Comparison of ENCODE assay signal across 8 cellular contexts in the genomic region with DNA sequence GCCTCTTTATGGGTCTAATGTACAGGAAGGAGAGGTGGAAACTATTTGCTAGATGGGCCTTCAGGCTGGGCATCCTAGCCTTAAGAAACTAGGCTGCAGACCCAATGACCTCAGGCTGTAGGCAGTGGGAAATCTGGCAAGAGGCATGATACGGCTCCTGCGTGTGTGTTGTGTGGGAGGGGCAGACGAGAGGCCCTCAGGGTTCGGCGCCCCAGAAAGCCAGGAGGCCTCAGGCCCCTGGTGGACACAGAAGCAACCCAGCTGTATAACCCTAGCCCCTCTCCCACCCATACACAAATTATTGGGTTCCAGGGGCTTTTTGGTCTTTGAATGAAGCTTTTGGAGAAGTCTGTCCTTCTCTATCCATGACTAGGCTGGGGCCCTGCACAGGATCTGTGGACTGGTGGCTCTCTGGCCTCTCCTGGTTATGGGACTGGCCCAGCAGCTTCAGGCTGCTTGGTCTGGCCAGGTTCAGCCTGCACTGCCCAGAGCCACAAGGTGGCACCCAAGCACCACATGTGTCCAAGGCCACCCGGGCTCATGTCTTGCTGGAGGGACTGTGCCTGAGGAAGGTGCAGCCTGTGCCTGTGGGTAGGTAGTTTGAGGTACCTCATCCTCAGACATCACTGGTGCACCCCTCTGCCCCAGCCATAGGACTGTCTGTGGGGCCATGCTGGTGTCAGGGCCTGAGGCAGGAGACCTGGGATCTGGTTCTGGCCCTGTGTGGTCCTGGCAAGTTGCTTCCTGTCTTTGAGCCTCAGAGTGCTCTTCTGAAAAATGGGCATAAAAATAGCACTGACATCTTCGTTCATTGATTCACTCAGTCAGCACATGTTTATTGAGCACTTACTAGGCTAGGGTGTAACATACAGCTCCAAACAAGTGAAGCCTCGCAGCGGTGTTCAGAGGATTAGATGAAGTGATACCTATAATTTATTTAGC.
DNase-seq lines count a peak whose midpoint lies in the region; ATAC-seq and TF ChIP-seq lines count a peak whose summit lies in the region.

No MANE protein-coding gene starts in this region.

- no peaks in the 10 kb centered on the region for H3K9me3 Mint-ChIP-seq in endothelial cell (ENCODE audit: unreplicated experiment)

- H3K27me3 Mint-ChIP-seq in endothelial cell (ENCODE audit: unreplicated experiment) = peaks cover 4% of the 10 kb centered on the region

- H3K27ac Mint-ChIP-seq in endothelial cell (ENCODE audit: unreplicated experiment) = no peak overlapping the region

- no peaks in the 10 kb centered on the region for H3K36me3 Mint-ChIP-seq in endothelial cell (ENCODE audit: low read depth, unreplicated experiment)

- TF ChIP-seq CTCF in endothelial cell (IDR thresholded peaks at IDR 0.05; ENCODE audit: unreplicated experiment) = peak; percentile 29

- no peaks in the 10 kb centered on the region for H3K4me1 Mint-ChIP-seq in endothelial cell (ENCODE audit: unreplicated experiment)

- H3K4me3 Mint-ChIP-seq in endothelial cell (ENCODE audit: unreplicated experiment) = no peak overlapping the region

- ATAC-seq in GM21717 (IDR thresholded peaks at IDR 0.05; ENCODE audit: unreplicated experiment) = peak; percentile 73

- peak; percentile 39 for DNase-seq in NK-92 treated with Interleukin-12 subunit alpha and Interleukin-12 subunit beta, amount 100 ng/mL, for 24 hours (lab: John Stamatoyannopoulos, UW)
- no peak for DNase-seq in NK-92 (lab: John Stamatoyannopoulos, UW; ENCODE audit: unreplicated experiment)
- peak; percentile 61 for DNase-seq in KG1 (lab: John Stamatoyannopoulos, UW)
- peak; percentile 47 for DNase-seq in SKM-1 (lab: John Stamatoyannopoulos, UW; ENCODE audit: unreplicated experiment)
- peak; percentile 73 for DNase-seq in endothelial cell (ENCODE audit: low spot score)
- DNase-seq in myocyte (ENCODE audit: low read depth) = peak; percentile 53
- no peak for DNase-seq in epidermal melanocyte (ENCODE audit: insufficient read length, low spot score)

Comparison
In these comparisons a context has a peak if more than half of its experiments do, and no peak if none do; other contexts are left out.
1. DNase-seq: peak in NK-92 treated with Interleukin-12 subunit alpha and Interleukin-12 subunit beta, amount 100 ng/mL, for 24 hours (single experiment), KG1 (single experiment), SKM-1 (single experiment), endothelial cell (single experiment) and myocyte (single experiment); none in NK-92 (single experiment) and epidermal melanocyte (single experiment).